1 cellular context compared by ENCODE assay signal in the genomic region with DNA sequence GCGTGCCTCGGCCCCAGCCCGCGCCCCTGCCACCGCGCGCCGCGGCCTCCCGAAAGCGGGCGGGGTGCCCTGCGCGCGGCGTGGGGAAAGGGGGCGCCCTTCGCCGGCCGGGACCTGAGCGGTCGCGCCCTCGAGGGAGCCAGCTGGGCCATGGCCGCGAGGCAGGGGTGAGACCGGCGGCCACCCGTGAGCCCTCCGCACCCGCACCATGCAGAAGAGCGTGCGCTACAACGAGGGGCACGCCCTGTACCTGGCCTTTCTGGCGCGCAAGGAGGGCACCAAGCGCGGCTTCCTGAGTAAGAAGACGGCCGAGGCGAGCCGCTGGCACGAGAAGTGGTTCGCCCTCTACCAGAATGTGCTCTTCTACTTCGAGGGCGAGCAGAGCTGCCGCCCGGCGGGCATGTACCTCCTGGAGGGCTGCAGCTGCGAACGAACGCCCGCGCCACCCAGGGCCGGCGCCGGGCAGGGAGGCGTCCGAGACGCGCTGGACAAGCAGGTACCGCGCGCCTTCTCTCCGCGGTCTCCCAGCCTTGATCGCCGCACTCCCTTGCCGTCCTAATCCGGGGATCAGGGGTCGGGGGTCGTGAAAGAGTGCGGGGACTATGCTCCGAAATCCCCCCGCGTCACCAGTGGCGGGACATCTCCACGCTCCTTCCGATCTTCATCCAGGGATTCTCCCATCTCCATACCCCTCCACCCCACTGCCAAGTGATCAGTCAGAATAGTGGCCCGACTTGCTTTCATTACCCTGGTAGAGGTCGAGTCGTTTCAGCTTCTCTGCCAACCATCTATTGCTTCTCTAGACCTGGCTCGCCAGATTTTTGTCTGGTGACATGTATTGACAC.
TF ChIP-seq lines count a peak whose summit lies in the region.

No MANE protein-coding gene starts in this region.

TF ChIP-seq in HepG2, 621 proteins besides CTCF, POLR2A, EP300 and RAD21 (continued from another document and continues in another):
- TF ChIP-seq, protein P1, sequence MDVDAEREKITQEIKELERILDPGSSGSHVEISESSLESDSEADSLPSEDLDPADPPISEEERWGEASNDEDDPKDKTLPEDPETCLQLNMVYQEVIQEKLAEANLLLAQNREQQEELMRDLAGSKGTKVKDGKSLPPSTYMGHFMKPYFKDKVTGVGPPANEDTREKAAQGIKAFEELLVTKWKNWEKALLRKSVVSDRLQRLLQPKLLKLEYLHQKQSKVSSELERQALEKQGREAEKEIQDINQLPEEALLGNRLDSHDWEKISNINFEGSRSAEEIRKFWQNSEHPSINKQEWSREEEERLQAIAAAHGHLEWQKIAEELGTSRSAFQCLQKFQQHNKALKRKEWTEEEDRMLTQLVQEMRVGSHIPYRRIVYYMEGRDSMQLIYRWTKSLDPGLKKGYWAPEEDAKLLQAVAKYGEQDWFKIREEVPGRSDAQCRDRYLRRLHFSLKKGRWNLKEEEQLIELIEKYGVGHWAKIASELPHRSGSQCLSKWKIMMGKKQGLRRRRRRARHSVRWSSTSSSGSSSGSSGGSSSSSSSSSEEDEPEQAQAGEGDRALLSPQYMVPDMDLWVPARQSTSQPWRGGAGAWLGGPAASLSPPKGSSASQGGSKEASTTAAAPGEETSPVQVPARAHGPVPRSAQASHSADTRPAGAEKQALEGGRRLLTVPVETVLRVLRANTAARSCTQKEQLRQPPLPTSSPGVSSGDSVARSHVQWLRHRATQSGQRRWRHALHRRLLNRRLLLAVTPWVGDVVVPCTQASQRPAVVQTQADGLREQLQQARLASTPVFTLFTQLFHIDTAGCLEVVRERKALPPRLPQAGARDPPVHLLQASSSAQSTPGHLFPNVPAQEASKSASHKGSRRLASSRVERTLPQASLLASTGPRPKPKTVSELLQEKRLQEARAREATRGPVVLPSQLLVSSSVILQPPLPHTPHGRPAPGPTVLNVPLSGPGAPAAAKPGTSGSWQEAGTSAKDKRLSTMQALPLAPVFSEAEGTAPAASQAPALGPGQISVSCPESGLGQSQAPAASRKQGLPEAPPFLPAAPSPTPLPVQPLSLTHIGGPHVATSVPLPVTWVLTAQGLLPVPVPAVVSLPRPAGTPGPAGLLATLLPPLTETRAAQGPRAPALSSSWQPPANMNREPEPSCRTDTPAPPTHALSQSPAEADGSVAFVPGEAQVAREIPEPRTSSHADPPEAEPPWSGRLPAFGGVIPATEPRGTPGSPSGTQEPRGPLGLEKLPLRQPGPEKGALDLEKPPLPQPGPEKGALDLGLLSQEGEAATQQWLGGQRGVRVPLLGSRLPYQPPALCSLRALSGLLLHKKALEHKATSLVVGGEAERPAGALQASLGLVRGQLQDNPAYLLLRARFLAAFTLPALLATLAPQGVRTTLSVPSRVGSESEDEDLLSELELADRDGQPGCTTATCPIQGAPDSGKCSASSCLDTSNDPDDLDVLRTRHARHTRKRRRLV (CRISPR knock-in tag; IDR thresholded peaks at IDR 0.05) = peak; percentile 79; the same call in 1 of the 2 replicates
- TF ChIP-seq ZNF567 (CRISPR knock-in tag; IDR thresholded peaks at IDR 0.05; ENCODE audit: borderline replicate concordance) (peak; percentile 4; the same call in 1 of the 2 replicates), STAG1 (CRISPR knock-in tag; IDR thresholded peaks at IDR 0.05) (peak; percentile 70), POGZ (CRISPR knock-in tag; IDR thresholded peaks at IDR 0.05) (peak; percentile 29; the same call in 1 of the 2 replicates), MLLT10 (CRISPR knock-in tag; IDR thresholded peaks at IDR 0.05) (no peak), ZNF543 (CRISPR knock-in tag; IDR thresholded peaks at IDR 0.05) (no peak), ZNF614 (CRISPR knock-in tag; IDR thresholded peaks at IDR 0.05; ENCODE audit: borderline replicate concordance) (peak; percentile 11; the same call in 1 of the 2 replicates), ZNF879 (CRISPR knock-in tag; IDR thresholded peaks at IDR 0.05) (0 out of 2 replicates have a peak, but pooled peaks have one; percentile 76), MAZ (IDR thresholded peaks at IDR 0.05; ENCODE audit: borderline replicate concordance, low read depth, low read length) (no peak), MAZ (CRISPR knock-in tag; IDR thresholded peaks at IDR 0.05; ENCODE audit: low read depth) (peak; percentile 54; the same call in 1 of the 2 replicates), ESRRA (CRISPR knock-in tag; IDR thresholded peaks at IDR 0.05; ENCODE audit: low read depth) (peak; percentile 54; the same call in 1 of the 2 replicates), ZNF790 (CRISPR knock-in tag; IDR thresholded peaks at IDR 0.05; ENCODE audit: borderline replicate concordance) (peak; percentile 70; the same call in 1 of the 2 replicates), PAWR (CRISPR knock-in tag; IDR thresholded peaks at IDR 0.05; ENCODE audit: borderline replicate concordance) (no peak), ZNF496 (CRISPR knock-in tag; IDR thresholded peaks at IDR 0.05; ENCODE audit: insufficient replicate concordance) (no peak), RARG (CRISPR knock-in tag; IDR thresholded peaks at IDR 0.05; ENCODE audit: low read depth) (no peak), ZNF75D (CRISPR knock-in tag; IDR thresholded peaks at IDR 0.05; ENCODE audit: borderline replicate concordance) (peak; percentile 34; the same call in 1 of the 2 replicates), ZNF549 (CRISPR knock-in tag; IDR thresholded peaks at IDR 0.05) (0 out of 2 replicates have a peak, but pooled peaks have one; percentile 55), ZSCAN31 (CRISPR knock-in tag; IDR thresholded peaks at IDR 0.05; ENCODE audit: low read depth) (no peak; the same call in 1 of the 2 replicates), HNRNPL (IDR thresholded peaks at IDR 0.05; ENCODE audit: low read depth, low read length) (peak; percentile 87), MZF1 (CRISPR knock-in tag; IDR thresholded peaks at IDR 0.05; ENCODE audit: borderline replicate concordance) (no peak), FLYWCH1 (CRISPR knock-in tag; IDR thresholded peaks at IDR 0.05) (no peak), ZNF589 (CRISPR knock-in tag; conservative IDR thresholded peaks at IDR 0.05) (peak; percentile 70; the same call in 1 of the 2 replicates), ZKSCAN1 (IDR thresholded peaks at IDR 0.05; ENCODE audit: low read length) (no peak), ZMYM2 (CRISPR knock-in tag; IDR thresholded peaks at IDR 0.05) (peak; percentile 63; the same call in 1 of the 2 replicates), ZFP37 (CRISPR knock-in tag; IDR thresholded peaks at IDR 0.05; ENCODE audit: borderline replicate concordance) (no peak), SIN3A (IDR thresholded peaks at IDR 0.05; ENCODE audit: borderline replicate concordance, low read depth, low read length) (peak; percentile 29; the same call in 1 of the 2 replicates), MEIS2 (CRISPR knock-in tag; IDR thresholded peaks at IDR 0.05) (peak; percentile 23; the same call in 1 of the 2 replicates), ZMYM4 (CRISPR knock-in tag; IDR thresholded peaks at IDR 0.05) (peak; percentile 44; the same call in 1 of the 2 replicates)
- TF ChIP-seq, protein P2, sequence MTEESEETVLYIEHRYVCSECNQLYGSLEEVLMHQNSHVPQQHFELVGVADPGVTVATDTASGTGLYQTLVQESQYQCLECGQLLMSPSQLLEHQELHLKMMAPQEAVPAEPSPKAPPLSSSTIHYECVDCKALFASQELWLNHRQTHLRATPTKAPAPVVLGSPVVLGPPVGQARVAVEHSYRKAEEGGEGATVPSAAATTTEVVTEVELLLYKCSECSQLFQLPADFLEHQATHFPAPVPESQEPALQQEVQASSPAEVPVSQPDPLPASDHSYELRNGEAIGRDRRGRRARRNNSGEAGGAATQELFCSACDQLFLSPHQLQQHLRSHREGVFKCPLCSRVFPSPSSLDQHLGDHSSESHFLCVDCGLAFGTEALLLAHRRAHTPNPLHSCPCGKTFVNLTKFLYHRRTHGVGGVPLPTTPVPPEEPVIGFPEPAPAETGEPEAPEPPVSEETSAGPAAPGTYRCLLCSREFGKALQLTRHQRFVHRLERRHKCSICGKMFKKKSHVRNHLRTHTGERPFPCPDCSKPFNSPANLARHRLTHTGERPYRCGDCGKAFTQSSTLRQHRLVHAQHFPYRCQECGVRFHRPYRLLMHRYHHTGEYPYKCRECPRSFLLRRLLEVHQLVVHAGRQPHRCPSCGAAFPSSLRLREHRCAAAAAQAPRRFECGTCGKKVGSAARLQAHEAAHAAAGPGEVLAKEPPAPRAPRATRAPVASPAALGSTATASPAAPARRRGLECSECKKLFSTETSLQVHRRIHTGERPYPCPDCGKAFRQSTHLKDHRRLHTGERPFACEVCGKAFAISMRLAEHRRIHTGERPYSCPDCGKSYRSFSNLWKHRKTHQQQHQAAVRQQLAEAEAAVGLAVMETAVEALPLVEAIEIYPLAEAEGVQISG (CRISPR knock-in tag; IDR thresholded peaks at IDR 0.05) = peak; percentile 61
- TF ChIP-seq, protein P3, sequence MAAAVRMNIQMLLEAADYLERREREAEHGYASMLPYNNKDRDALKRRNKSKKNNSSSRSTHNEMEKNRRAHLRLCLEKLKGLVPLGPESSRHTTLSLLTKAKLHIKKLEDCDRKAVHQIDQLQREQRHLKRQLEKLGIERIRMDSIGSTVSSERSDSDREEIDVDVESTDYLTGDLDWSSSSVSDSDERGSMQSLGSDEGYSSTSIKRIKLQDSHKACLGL (CRISPR knock-in tag; IDR thresholded peaks at IDR 0.05) = peak; percentile 21
- TF ChIP-seq, protein P4, sequence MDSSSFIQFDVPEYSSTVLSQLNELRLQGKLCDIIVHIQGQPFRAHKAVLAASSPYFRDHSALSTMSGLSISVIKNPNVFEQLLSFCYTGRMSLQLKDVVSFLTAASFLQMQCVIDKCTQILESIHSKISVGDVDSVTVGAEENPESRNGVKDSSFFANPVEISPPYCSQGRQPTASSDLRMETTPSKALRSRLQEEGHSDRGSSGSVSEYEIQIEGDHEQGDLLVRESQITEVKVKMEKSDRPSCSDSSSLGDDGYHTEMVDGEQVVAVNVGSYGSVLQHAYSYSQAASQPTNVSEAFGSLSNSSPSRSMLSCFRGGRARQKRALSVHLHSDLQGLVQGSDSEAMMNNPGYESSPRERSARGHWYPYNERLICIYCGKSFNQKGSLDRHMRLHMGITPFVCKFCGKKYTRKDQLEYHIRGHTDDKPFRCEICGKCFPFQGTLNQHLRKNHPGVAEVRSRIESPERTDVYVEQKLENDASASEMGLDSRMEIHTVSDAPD (CRISPR knock-in tag; IDR thresholded peaks at IDR 0.05) = no peak
- TF ChIP-seq, protein P5, sequence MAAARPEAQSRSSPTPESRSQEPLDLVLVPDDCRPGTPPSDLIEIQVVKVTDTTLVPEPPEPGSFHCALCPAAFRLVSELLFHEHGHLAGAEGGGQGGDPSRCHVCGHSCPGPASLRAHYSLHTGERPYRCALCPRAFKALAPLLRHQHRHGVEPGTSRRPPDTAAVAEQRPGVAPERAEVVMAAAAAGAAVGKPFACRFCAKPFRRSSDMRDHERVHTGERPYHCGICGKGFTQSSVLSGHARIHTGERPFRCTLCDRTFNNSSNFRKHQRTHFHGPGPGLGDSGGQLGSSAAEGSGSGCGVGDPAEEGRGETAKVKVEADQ (CRISPR knock-in tag; IDR thresholded peaks at IDR 0.05; ENCODE audit: borderline replicate concordance) = peak; percentile 63; the same call in 1 of the 2 replicates
- TF ChIP-seq, protein P6, sequence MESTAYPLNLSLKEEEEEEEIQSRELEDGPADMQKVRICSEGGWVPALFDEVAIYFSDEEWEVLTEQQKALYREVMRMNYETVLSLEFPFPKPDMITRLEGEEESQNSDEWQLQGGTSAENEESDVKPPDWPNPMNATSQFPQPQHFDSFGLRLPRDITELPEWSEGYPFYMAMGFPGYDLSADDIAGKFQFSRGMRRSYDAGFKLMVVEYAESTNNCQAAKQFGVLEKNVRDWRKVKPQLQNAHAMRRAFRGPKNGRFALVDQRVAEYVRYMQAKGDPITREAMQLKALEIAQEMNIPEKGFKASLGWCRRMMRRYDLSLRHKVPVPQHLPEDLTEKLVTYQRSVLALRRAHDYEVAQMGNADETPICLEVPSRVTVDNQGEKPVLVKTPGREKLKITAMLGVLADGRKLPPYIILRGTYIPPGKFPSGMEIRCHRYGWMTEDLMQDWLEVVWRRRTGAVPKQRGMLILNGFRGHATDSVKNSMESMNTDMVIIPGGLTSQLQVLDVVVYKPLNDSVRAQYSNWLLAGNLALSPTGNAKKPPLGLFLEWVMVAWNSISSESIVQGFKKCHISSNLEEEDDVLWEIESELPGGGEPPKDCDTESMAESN (CRISPR knock-in tag; conservative IDR thresholded peaks at IDR 0.05) = no peak; the same call in 1 of the 2 replicates
- TF ChIP-seq, protein P7, sequence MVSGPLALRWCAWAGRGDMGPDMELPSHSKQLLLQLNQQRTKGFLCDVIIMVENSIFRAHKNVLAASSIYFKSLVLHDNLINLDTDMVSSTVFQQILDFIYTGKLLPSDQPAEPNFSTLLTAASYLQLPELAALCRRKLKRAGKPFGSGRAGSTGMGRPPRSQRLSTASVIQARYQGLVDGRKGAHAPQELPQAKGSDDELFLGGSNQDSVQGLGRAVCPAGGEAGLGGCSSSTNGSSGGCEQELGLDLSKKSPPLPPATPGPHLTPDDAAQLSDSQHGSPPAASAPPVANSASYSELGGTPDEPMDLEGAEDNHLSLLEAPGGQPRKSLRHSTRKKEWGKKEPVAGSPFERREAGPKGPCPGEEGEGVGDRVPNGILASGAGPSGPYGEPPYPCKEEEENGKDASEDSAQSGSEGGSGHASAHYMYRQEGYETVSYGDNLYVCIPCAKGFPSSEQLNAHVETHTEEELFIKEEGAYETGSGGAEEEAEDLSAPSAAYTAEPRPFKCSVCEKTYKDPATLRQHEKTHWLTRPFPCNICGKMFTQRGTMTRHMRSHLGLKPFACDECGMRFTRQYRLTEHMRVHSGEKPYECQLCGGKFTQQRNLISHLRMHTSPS (CRISPR knock-in tag; IDR thresholded peaks at IDR 0.05; ENCODE audit: low read depth) = peak; percentile 56; the same call in 1 of the 2 replicates
- TF ChIP-seq, protein P8, sequence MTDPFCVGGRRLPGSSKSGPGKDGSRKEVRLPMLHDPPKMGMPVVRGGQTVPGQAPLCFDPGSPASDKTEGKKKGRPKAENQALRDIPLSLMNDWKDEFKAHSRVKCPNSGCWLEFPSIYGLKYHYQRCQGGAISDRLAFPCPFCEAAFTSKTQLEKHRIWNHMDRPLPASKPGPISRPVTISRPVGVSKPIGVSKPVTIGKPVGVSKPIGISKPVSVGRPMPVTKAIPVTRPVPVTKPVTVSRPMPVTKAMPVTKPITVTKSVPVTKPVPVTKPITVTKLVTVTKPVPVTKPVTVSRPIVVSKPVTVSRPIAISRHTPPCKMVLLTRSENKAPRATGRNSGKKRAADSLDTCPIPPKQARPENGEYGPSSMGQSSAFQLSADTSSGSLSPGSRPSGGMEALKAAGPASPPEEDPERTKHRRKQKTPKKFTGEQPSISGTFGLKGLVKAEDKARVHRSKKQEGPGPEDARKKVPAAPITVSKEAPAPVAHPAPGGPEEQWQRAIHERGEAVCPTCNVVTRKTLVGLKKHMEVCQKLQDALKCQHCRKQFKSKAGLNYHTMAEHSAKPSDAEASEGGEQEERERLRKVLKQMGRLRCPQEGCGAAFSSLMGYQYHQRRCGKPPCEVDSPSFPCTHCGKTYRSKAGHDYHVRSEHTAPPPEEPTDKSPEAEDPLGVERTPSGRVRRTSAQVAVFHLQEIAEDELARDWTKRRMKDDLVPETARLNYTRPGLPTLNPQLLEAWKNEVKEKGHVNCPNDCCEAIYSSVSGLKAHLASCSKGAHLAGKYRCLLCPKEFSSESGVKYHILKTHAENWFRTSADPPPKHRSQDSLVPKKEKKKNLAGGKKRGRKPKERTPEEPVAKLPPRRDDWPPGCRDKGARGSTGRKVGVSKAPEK (CRISPR knock-in tag; IDR thresholded peaks at IDR 0.05; ENCODE audit: borderline replicate concordance) = peak; percentile 49; the same call in 1 of the 2 replicates
